Comparison of ENCODE assay signal across 18 cellular contexts in genomic region chr2:23520256-23520655, GRCh38.
DNase-seq lines count a peak whose midpoint lies in the region; ATAC-seq and TF ChIP-seq lines count a peak whose summit lies in the region.
"Had no signal": no experiment of that assay in that cellular context is flagged by ENCODE, and none has a peak within 500 bp of the region (broad histone marks: within the 10 kb centered on the region; RNA-seq: fewer than 3 reads in every experiment).

No MANE protein-coding gene starts in this region.

- no peak overlapping the region for H3K4me3 Mint-ChIP-seq in endodermal cell

- H3K4me1 ChIP-seq in endodermal cell (ENCODE audit: control insufficient read depth, insufficient read depth, low read length) (no peaks in the 10 kb centered on the region), tibial nerve (peaks cover 0 to 91% (median 52%) of the 10 kb centered on the region in 4 donors)
- H3K4me1 ChIP-seq: BE2C, right lobe of liver had no signal

- WGBS in endodermal cell (ENCODE audit: insufficient coverage in 1 of 2, insufficient read length in 1 of 2), 2 experiments: 58 to 60% methylated on average over 2 to 5 of the region's 5 CpGs
- WGBS in tibial nerve, 2 donors: 23 to 24% methylated on average over 5 of the region's 5 CpGs

- no peak for TF ChIP-seq POLR2A in tibial nerve (IDR thresholded peaks at IDR 0.05)

- H3K27me3 ChIP-seq in endodermal cell (ENCODE audit: control insufficient read depth, insufficient read depth, low read length, poor library complexity, severe bottlenecking) (no peaks in the 10 kb centered on the region), tibial nerve (no peaks in the 10 kb centered on the region)
- H3K27me3 ChIP-seq: BE2C, right lobe of liver, SJSA1, suprapubic skin had no signal

- no peaks in the 10 kb centered on the region for H3K36me3 Mint-ChIP-seq in endodermal cell (ENCODE audit: low read depth)

- no peak for ATAC-seq in HG03432 (IDR thresholded peaks at IDR 0.05; ENCODE audit: unreplicated experiment)
- ATAC-seq in HG03039 (IDR thresholded peaks at IDR 0.05; ENCODE audit: unreplicated experiment): no peak

- H3K9ac ChIP-seq in endodermal cell (ENCODE audit: extremely low read depth, low read length, poor library complexity, severe bottlenecking): no peak overlapping the region

- H3K36me3 ChIP-seq in endodermal cell (ENCODE audit: control insufficient read depth, insufficient read depth, low read length): no peaks in the 10 kb centered on the region
- H3K36me3 ChIP-seq in tibial nerve: no peaks in the 10 kb centered on the region
- H3K36me3 ChIP-seq: BE2C, right lobe of liver, SJSA1, suprapubic skin had no signal

- no peak overlapping the region for H3K4me3 ChIP-seq in endodermal cell (ENCODE audit: low read length)
- no peak overlapping the region for H3K4me3 ChIP-seq in tibial nerve
- H3K4me3 ChIP-seq: right lobe of liver, SJSA1, suprapubic skin had no signal

- H3K27ac ChIP-seq in endodermal cell (ENCODE audit: low read depth, low read length) (no peak overlapping the region), tibial nerve (peak overlapping the region; percentile 48 to 92 (median 83))
- H3K27ac ChIP-seq: right lobe of liver, SJSA1, suprapubic skin had no signal

- TF ChIP-seq EP300 in tibial nerve (IDR thresholded peaks at IDR 0.05): peak in 1 of 2 donors; percentile 33

- H3K27me3 Mint-ChIP-seq in endodermal cell (ENCODE audit: insufficient read depth): no peaks in the 10 kb centered on the region

- H3K9me3 ChIP-seq in endodermal cell (ENCODE audit: control insufficient read depth, low read length) (no peaks in the 10 kb centered on the region), tibial nerve (no peaks in the 10 kb centered on the region)
- H3K9me3 ChIP-seq: BE2C, right lobe of liver, SJSA1, suprapubic skin had no signal

- H3K9me3 Mint-ChIP-seq in endodermal cell: no peaks in the 10 kb centered on the region

- peaks cover 9% of the 10 kb centered on the region for H3K4me1 Mint-ChIP-seq in endodermal cell

- peak overlapping the region; percentile 26 for H3K27ac Mint-ChIP-seq in endodermal cell

- peak; percentile 72 for DNase-seq in HuH-7.5 (ENCODE audit: low spot score)
- DNase-seq in endodermal cell: peak; percentile 72
- DNase-seq in myocyte (ENCODE audit: low read depth): peak; percentile 58
- no peak for DNase-seq in tibial nerve (ENCODE audit: low spot score in 2 of 2)
- DNase-seq in cortex of kidney (lab: John Stamatoyannopoulos, UW): no peak
- DNase-seq: activated CD4-positive, alpha-beta T cell treated with anti-CD3 and anti-CD28 coated beads for 48 hours; activated naive CD4-positive, alpha-beta T cell; BE2C; NCI-H1930; NCI-H510A treated with DMSO at 0.1 percent for 48 hours; right lobe of liver; stimulated activated CD4-positive, alpha-beta T cell treated with anti-CD3 and anti-CD28 coated beads, Interleukin-4, amount 100 ng/mL, for 4 hours; stimulated activated CD8-positive, alpha-beta memory T cell treated with anti-CD3 and anti-CD28 coated beads, Interleukin-4, amount 100 ng/mL, for 48 hours; T-helper 9 cell had no signal

- TF ChIP-seq CTCF in endodermal cell (conservative IDR thresholded peaks at IDR 0.05) (no peak), tibial nerve (IDR thresholded peaks at IDR 0.05) (no peak)

Comparison
In these comparisons a context has a peak if more than half of its experiments do, and no peak if none do; other contexts are left out.
1. DNase-seq: peak in HuH-7.5 (single experiment), endodermal cell (single experiment) and myocyte (single experiment); none in tibial nerve (0 of 2) and cortex of kidney (single experiment).